Comparison of ENCODE assay signal across 14 cellular contexts in the genomic region with DNA sequence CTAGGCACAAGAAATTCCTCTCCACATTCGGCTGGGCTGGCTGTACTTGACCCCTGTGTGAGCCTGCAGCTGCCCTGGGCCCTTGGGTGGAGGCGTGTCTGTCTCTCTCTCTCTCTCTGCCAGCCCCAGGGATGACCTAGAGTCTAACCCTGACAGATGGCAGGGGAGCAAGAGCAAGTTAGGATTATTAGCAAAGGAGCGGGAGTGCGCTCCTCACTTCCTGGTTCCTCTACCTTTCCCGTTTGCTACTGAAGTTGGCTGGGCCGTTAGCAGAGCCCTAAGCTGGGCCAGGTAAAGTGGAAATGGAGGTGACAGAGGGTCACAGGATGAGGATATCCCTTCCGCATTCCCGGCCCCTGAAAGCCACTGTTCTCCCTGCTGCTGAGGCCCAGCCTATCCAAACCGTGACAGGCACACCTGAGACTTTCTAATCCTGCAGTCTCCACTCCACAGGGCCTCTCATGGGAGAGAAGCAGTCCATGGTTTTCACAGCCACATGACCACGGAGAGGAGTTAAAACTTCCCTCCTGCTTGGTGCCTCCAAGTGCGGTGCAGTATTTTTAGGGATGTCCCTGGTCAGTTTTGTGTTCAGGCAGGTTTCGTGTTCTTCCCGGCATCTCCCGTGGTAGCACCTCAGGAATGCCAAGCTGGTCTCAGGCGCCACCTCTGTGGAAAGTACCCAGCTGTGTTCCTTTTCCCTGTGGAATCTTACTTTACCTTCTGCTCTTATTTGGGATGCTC.
DNase-seq lines count a peak whose midpoint lies in the region; ATAC-seq and TF ChIP-seq lines count a peak whose summit lies in the region.
"Had no signal": no experiment of that assay in that cellular context is flagged by ENCODE, and none has a peak within 500 bp of the region (broad histone marks: within the 10 kb centered on the region; RNA-seq: fewer than 3 reads in every experiment).

No MANE protein-coding gene starts in this region.

- H3K36me3 ChIP-seq in left ventricle myocardium inferior: peaks cover 10% of the 10 kb centered on the region
- no peaks in the 10 kb centered on the region for H3K36me3 ChIP-seq in cardiac muscle cell
- H3K36me3 ChIP-seq in vagina: no peaks in the 10 kb centered on the region
- H3K36me3 ChIP-seq: breast epithelium had no signal

- peaks cover 35% of the 10 kb centered on the region for H3K36me3 Mint-ChIP-seq in mesothelial cell of epicardium

- ATAC-seq in Right ventricle myocardium inferior: peak; percentile 46
- ATAC-seq in GM21529 (IDR thresholded peaks at IDR 0.05; ENCODE audit: unreplicated experiment): no peak

- intact Hi-C loops in Right ventricle myocardium inferior (cut with DNase I) (no loop called here), left ventricle myocardium inferior (cut with micrococcal nuclease) (no loop called here), vagina (cut with DNase I) (no loop called here)

- POLR2A ChIA-PET in HEK293T (lab: Yijun Ruan, JAX): no interaction called here

- H3K9me3 ChIP-seq in left ventricle myocardium inferior (replicated peaks) (peaks cover 10% of the 10 kb centered on the region), cardiac muscle cell (ENCODE audit: low read depth) (no peaks in the 10 kb centered on the region), vagina (no peaks in the 10 kb centered on the region)
- H3K9me3 ChIP-seq: breast epithelium, testis had no signal

- H3K4me1 ChIP-seq in left ventricle myocardium inferior (peaks cover 18% of the 10 kb centered on the region), cardiac muscle cell (ENCODE audit: low read depth) (peaks cover 8% of the 10 kb centered on the region), vagina (no peaks in the 10 kb centered on the region)
- H3K4me1 ChIP-seq: breast epithelium had no signal

- no peaks in the 10 kb centered on the region for H3K27me3 ChIP-seq in left ventricle myocardium inferior (ENCODE audit: low read depth)
- no peaks in the 10 kb centered on the region for H3K27me3 ChIP-seq in cardiac muscle cell
- no peaks in the 10 kb centered on the region for H3K27me3 ChIP-seq in vagina
- H3K27me3 ChIP-seq: breast epithelium, testis had no signal

- peak overlapping the region; percentile 28 for H3K27ac Mint-ChIP-seq in mesothelial cell of epicardium
- H3K27ac Mint-ChIP-seq: activated CD4-positive, alpha-beta memory T cell treated with anti-CD3 and anti-CD28 coated beads, Interleukin-2, amount 10 ng/mL, durations not matched to agents 7 days and 5 days had no signal

- H3K4me3 Mint-ChIP-seq in mesothelial cell of epicardium: no peak overlapping the region
- H3K4me3 Mint-ChIP-seq: activated CD4-positive, alpha-beta memory T cell treated with anti-CD3 and anti-CD28 coated beads, Interleukin-2, amount 10 ng/mL, durations not matched to agents 7 days and 5 days had no signal

- H3K27ac ChIP-seq in left ventricle myocardium inferior (replicated peaks): no peak overlapping the region
- peak overlapping the region; percentile 48 for H3K27ac ChIP-seq in cardiac muscle cell
- H3K27ac ChIP-seq in vagina: peak overlapping the region; percentile 44
- H3K27ac ChIP-seq: HL-60, testis had no signal

- H3K4me1 Mint-ChIP-seq in mesothelial cell of epicardium: peaks cover 23% of the 10 kb centered on the region
- H3K4me1 Mint-ChIP-seq: activated CD4-positive, alpha-beta memory T cell treated with anti-CD3 and anti-CD28 coated beads, Interleukin-2, amount 10 ng/mL, durations not matched to agents 7 days and 5 days had no signal

- H3K27me3 Mint-ChIP-seq in mesothelial cell of epicardium (ENCODE audit: low read depth): no peaks in the 10 kb centered on the region

- no peak for TF ChIP-seq POLR2A in vagina (IDR thresholded peaks at IDR 0.05)

- DNase-seq in Right ventricle myocardium inferior (ENCODE audit: missing footprints): no peak
- no peak for DNase-seq in left ventricle myocardium inferior
- DNase-seq in cardiac muscle cell (ENCODE audit: low read depth in 1 of 2, low spot score in 1 of 2): peak; percentile 5 to 57
- DNase-seq in mesothelial cell of epicardium (ENCODE audit: low spot score in 2 of 2, unreplicated experiment in 2 of 2): no peak
- no peak for DNase-seq in vagina (ENCODE audit: extremely low spot score in 2 of 2)
- DNase-seq in NCI-H2029 treated with DMSO at 0.1 percent for 48 hours (lab: John Stamatoyannopoulos, UW): no peak
- DNase-seq in HEK293T (ENCODE audit: extremely low spot score): no peak
- DNase-seq: activated CD4-positive, alpha-beta memory T cell treated with anti-CD3 and anti-CD28 coated beads, Interleukin-2, amount 10 ng/mL, durations not matched to agents 7 days and 5 days; activated effector memory CD4-positive, alpha-beta T cell treated with anti-CD3 and anti-CD28 coated beads, Interleukin-2, amount 50 U/mL, for 16 hours; hippocampal formation; testis had no signal

- CTCF ChIA-PET in HEK293T (lab: Yijun Ruan, JAX): interaction anchor here (1.0 to 2.1 kb wide), 2 partner anchors 15 to 21 kb away, joined by 5 read pairs; no protein-coding TSS in a partner anchor

- peaks cover 23% of the 10 kb centered on the region for H3K9me3 Mint-ChIP-seq in mesothelial cell of epicardium
- H3K9me3 Mint-ChIP-seq: activated CD4-positive, alpha-beta memory T cell treated with anti-CD3 and anti-CD28 coated beads, Interleukin-2, amount 10 ng/mL, durations not matched to agents 7 days and 5 days had no signal

- H3K4me3 ChIP-seq in left ventricle myocardium inferior (no peak overlapping the region), cardiac muscle cell (no peak overlapping the region), vagina (no peak overlapping the region)
- H3K4me3 ChIP-seq: breast epithelium, testis had no signal

- no peak for TF ChIP-seq CTCF in left ventricle myocardium inferior (IDR thresholded peaks at IDR 0.05; ENCODE audit: borderline replicate concordance)
- no peak for TF ChIP-seq CTCF in cardiac muscle cell (IDR thresholded peaks at IDR 0.05; ENCODE audit: low read depth, low read length)
- TF ChIP-seq CTCF in mesothelial cell of epicardium (IDR thresholded peaks at IDR 0.05; ENCODE audit: unreplicated experiment): no peak
- TF ChIP-seq CTCF in vagina (IDR thresholded peaks at IDR 0.05): no peak

TF ChIP-seq in HEK293T, 16 proteins besides CTCF, POLR2A, EP300 and RAD21:
- TF ChIP-seq NFRKB (IDR thresholded peaks at IDR 0.05): no peak
- TF ChIP-seq HDGF (IDR thresholded peaks at IDR 0.05; ENCODE audit: borderline replicate concordance): no peak
- TF ChIP-seq, protein P1, sequence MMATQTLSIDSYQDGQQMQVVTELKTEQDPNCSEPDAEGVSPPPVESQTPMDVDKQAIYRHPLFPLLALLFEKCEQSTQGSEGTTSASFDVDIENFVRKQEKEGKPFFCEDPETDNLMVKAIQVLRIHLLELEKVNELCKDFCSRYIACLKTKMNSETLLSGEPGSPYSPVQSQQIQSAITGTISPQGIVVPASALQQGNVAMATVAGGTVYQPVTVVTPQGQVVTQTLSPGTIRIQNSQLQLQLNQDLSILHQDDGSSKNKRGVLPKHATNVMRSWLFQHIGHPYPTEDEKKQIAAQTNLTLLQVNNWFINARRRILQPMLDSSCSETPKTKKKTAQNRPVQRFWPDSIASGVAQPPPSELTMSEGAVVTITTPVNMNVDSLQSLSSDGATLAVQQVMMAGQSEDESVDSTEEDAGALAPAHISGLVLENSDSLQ (IDR thresholded peaks at IDR 0.05): no peak
- no peak for TF ChIP-seq FOXM1 (IDR thresholded peaks at IDR 0.05; ENCODE audit: borderline replicate concordance)
- TF ChIP-seq LEF1 (IDR thresholded peaks at IDR 0.05; ENCODE audit: borderline replicate concordance): no peak
- no peak for TF ChIP-seq ZNF384 (IDR thresholded peaks at IDR 0.05)
- no peak for TF ChIP-seq ARNT (IDR thresholded peaks at IDR 0.05)
- no peak for TF ChIP-seq TARDBP (IDR thresholded peaks at IDR 0.05)
- no peak for TF ChIP-seq FOXA1 (IDR thresholded peaks at IDR 0.05)

Comparison
In these comparisons a context has a peak if more than half of its experiments do, and no peak if none do; other contexts are left out.
1. DNase-seq: peak in cardiac muscle cell (2 of 2); none in Right ventricle myocardium inferior (single experiment), left ventricle myocardium inferior (single experiment), mesothelial cell of epicardium (0 of 2), vagina (0 of 2), NCI-H2029 treated with DMSO at 0.1 percent for 48 hours (single experiment) and HEK293T (single experiment).